Comparison of ENCODE assay signal across 8 cellular contexts in genomic region chr5:40378431-40379175, GRCh38.
DNase-seq lines count a peak whose midpoint lies in the region; ATAC-seq and TF ChIP-seq lines count a peak whose summit lies in the region.

No MANE protein-coding gene starts in this region.

- H3K4me3 ChIP-seq in transverse colon (no peak overlapping the region), SK-N-SH (ENCODE audit: low read depth in 2 of 2, low read length in 1 of 2) (no peak overlapping the region), dorsolateral prefrontal cortex (no peak overlapping the region)

- peak; percentile 42 for DNase-seq in central memory CD4-positive, alpha-beta T cell
- no peak for DNase-seq in transverse colon
- DNase-seq in SK-N-SH, result no peak
- no peak for DNase-seq in HEK293T (ENCODE audit: extremely low spot score)
- DNase-seq in dorsolateral prefrontal cortex, result no peak

- H3F3A ChIP-seq in SK-N-SH (replicated peaks; ENCODE audit: insufficient read depth), result no peaks in the 10 kb centered on the region

- ATAC-seq in GM18508 (IDR thresholded peaks at IDR 0.05; ENCODE audit: insufficient read depth, unreplicated experiment) (peak; percentile 31), GM21529 (IDR thresholded peaks at IDR 0.05; ENCODE audit: unreplicated experiment) (peak; percentile 78), HG03460 (IDR thresholded peaks at IDR 0.05; ENCODE audit: unreplicated experiment) (peak; percentile 78)

- H3K4me1 ChIP-seq in transverse colon (peaks cover 0 to 21% (median 3%) of the 10 kb centered on the region in 4 donors), SK-N-SH (ENCODE audit: control insufficient read depth in 1 of 2, insufficient read depth in 2 of 2, low read depth in 1 of 2, low read length in 1 of 2) (no peaks in the 10 kb centered on the region)

- no peaks in the 10 kb centered on the region for H3K27me3 ChIP-seq in transverse colon
- 0 out of 2 replicates have a peak, but pooled peaks cover 7% of the 10 kb centered on the region for H3K27me3 ChIP-seq in SK-N-SH (ENCODE audit: insufficient read depth)
- H3K27me3 ChIP-seq in dorsolateral prefrontal cortex, result no peaks in the 10 kb centered on the region

- H3K9me2 ChIP-seq in SK-N-SH, result no peaks in the 10 kb centered on the region

- CTCF ChIA-PET in SK-N-SH (lab: Yijun Ruan, JAX) (no interaction called here), HEK293T (lab: Yijun Ruan, JAX) (no interaction called here)

- no peak overlapping the region for H2AFZ ChIP-seq in SK-N-SH (ENCODE audit: low read depth)

- WGBS in transverse colon (ENCODE audit: low coverage in 1 of 2), 2 donors, result 68 to 78% methylated on average over 6 of the region's 6 CpGs
- 13% methylated on average over 6 of the region's 6 CpGs for WGBS in SK-N-SH (ENCODE audit: low lambda C conversion rate)

- POLR2A ChIA-PET in SK-N-SH (lab: Yijun Ruan, JAX) (no interaction called here), HEK293T (lab: Yijun Ruan, JAX) (no interaction called here)

- no peak for TF ChIP-seq RAD21 in SK-N-SH (IDR thresholded peaks at IDR 0.05; ENCODE audit: low read length)

- no peaks in the 10 kb centered on the region for H3K36me3 ChIP-seq in transverse colon
- no peaks in the 10 kb centered on the region for H3K36me3 ChIP-seq in SK-N-SH (replicated peaks in 1 of 2; ENCODE audit: control insufficient read depth in 1 of 2, insufficient read depth in 2 of 2, low read length in 1 of 2)

- H3K27ac ChIP-seq in transverse colon (peak overlapping the region in 2 of 4 donors; percentile 1 to 8), SK-N-SH (ENCODE audit: low read depth in 2 of 2, low read length in 1 of 2) (no peak overlapping the region), dorsolateral prefrontal cortex (no peak overlapping the region)

- H3K9me3 ChIP-seq in transverse colon, result no peaks in the 10 kb centered on the region
- H3K9me3 ChIP-seq in SK-N-SH, result no peaks in the 10 kb centered on the region

- TF ChIP-seq CTCF in transverse colon (IDR thresholded peaks at IDR 0.05), result no peak
- no peak for TF ChIP-seq CTCF in SK-N-SH (IDR thresholded peaks at IDR 0.05)
- no peak for TF ChIP-seq CTCF in dorsolateral prefrontal cortex (IDR thresholded peaks at IDR 0.05 in 54 of 56, conservative IDR thresholded peaks at IDR 0.05 in 2 of 56; ENCODE audit: low read depth in 1 of 56, partially characterized antibody in 56 of 56)

- H3K4me2 ChIP-seq in SK-N-SH, result no peak overlapping the region

- in situ Hi-C loops in transverse colon (cut with MboI; ENCODE audit: low pct_ligation_motif_present in 1 of 4, low pct_unique_long_range_greater_than_20kb in 1 of 4, low sequenced_read_pairs in 3 of 4), result loop anchor here in 1 of 4 donors (25.0 kb wide), 1 partner anchor 309 kb away; the partner anchor contains the start of gene PTGER4

- H3K79me2 ChIP-seq in SK-N-SH (ENCODE audit: insufficient read depth), result no peaks in the 10 kb centered on the region

- no peak for TF ChIP-seq POLR2A in transverse colon (IDR thresholded peaks at IDR 0.05)

- intact Hi-C loops in transverse colon (cut with DNase I; ENCODE audit: low total_unique reads) (no loop called here), dorsolateral prefrontal cortex (cut with DNase I) (no loop called here)

- H3K9ac ChIP-seq in SK-N-SH, result no peak overlapping the region

- H4K20me1 ChIP-seq in SK-N-SH (ENCODE audit: insufficient read depth), result no peaks in the 10 kb centered on the region

- no peak for TF ChIP-seq EP300 in transverse colon (IDR thresholded peaks at IDR 0.05; ENCODE audit: low read depth)
- TF ChIP-seq EP300 in SK-N-SH (IDR thresholded peaks at IDR 0.05; ENCODE audit: borderline replicate concordance in 1 of 2, low read depth in 1 of 2, low read length in 1 of 2), result no peak

TF ChIP-seq in SK-N-SH, 30 proteins besides CTCF, POLR2A, EP300 and RAD21:
- TF ChIP-seq YY1 (IDR thresholded peaks at IDR 0.05; ENCODE audit: low read depth) (no peak), USF2 (IDR thresholded peaks at IDR 0.05; ENCODE audit: borderline replicate concordance, low read depth, low read length) (no peak), RCOR1 (IDR thresholded peaks at IDR 0.05; ENCODE audit: low read length) (no peak)

TF ChIP-seq in HEK293T, 16 proteins besides CTCF, POLR2A, EP300 and RAD21:
- TF ChIP-seq TARDBP (IDR thresholded peaks at IDR 0.05) (no peak), ELF4 (IDR thresholded peaks at IDR 0.05) (no peak), SUZ12 (IDR thresholded peaks at IDR 0.05) (no peak), HDGF (IDR thresholded peaks at IDR 0.05; ENCODE audit: borderline replicate concordance) (no peak), LEF1 (IDR thresholded peaks at IDR 0.05; ENCODE audit: borderline replicate concordance) (no peak), NFRKB (IDR thresholded peaks at IDR 0.05) (no peak), PKNOX1 (IDR thresholded peaks at IDR 0.05) (no peak), CTBP1 (IDR thresholded peaks at IDR 0.05; ENCODE audit: borderline replicate concordance) (no peak), FOXA1 (IDR thresholded peaks at IDR 0.05) (no peak)
